ENCODE assay signal across 14 cellular contexts in the genomic region with DNA sequence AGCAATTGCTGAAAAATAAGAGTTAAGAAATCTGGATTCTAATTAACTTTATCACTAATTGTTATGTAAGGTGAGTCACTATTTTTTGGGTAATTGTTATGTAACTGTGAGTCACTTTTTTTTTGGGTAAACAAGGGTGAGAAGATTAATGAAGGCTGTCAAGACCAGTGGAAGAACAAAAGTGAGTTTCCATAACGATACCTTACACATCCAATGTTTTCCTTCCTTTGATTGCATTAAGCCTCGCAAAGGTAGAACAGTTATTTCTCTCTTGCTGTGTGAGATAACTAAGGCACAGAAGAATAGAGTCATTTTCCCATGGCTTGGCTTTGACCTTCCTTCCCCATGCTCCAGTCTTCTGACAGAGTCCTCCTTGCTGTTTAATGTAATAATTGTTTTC.
A peak's percentile ranks its signal among the peaks of the same experiment; 100 is the strongest.
DNase-seq lines count a peak whose midpoint lies in the region; ATAC-seq, FAIRE-seq and TF ChIP-seq lines count a peak whose summit lies in the region.
"Had no signal": no experiment of that assay in that cellular context is flagged by ENCODE, and none has a peak within 500 bp of the region (broad histone marks: within the 10 kb centered on the region; RNA-seq: fewer than 3 reads in every experiment).

No MANE protein-coding gene starts in this region.

- H3K9me3 ChIP-seq in A549, result no peaks in the 10 kb centered on the region
- no peaks in the 10 kb centered on the region for H3K9me3 ChIP-seq in mammary epithelial cell (replicated peaks; ENCODE audit: insufficient read depth, low read length)
- no peaks in the 10 kb centered on the region for H3K9me3 ChIP-seq in gastrocnemius medialis
- no peaks in the 10 kb centered on the region for H3K9me3 ChIP-seq in A673 (ENCODE audit: low read depth, low read length, poor library complexity, severe bottlenecking)
- H3K9me3 ChIP-seq: BE2C had no signal

- H3K27me3 ChIP-seq in mammary epithelial cell (ENCODE audit: insufficient read depth, low read length) (no peaks in the 10 kb centered on the region), gastrocnemius medialis (no peaks in the 10 kb centered on the region), A673 (replicated peaks; ENCODE audit: insufficient read depth, low read depth, low read length, poor library complexity) (no peaks in the 10 kb centered on the region)
- H3K27me3 ChIP-seq: BE2C had no signal

- FAIRE-seq in A549 (lab: Jason Lieb, UNC), result no peak
- FAIRE-seq: GM12878 had no signal

- H3K9ac ChIP-seq in mammary epithelial cell (ENCODE audit: insufficient read depth, low read length), result no peak overlapping the region

- no TSS peak for BruUV-seq in mammary epithelial cell (replicated peaks; lab: Mats Ljungman, UMichigan)
- no TSS peak for BruUV-seq in A673 (replicated peaks; lab: Mats Ljungman, UMichigan)

- no peaks in the 10 kb centered on the region for H4K20me1 ChIP-seq in mammary epithelial cell (ENCODE audit: insufficient read depth, low read length)

- CTCF ChIA-PET in A549 (lab: Yijun Ruan, JAX), result interaction anchor here (0.6 kb wide), 2 partner anchors 389 to 561 kb away, joined by 3 read pairs; no protein-coding TSS in a partner anchor
- CTCF ChIA-PET in mammary epithelial cell (lab: Charles Lee; ENCODE audit: low non-redundant PET), result interaction anchor here (0.7 kb wide), 1 partner anchor 345 kb away, joined by 4 read pairs; no protein-coding TSS in a partner anchor
- CTCF ChIA-PET in A673 (lab: Charles Lee), result no interaction called here

- no peaks in the 10 kb centered on the region for H3K4me1 ChIP-seq in A549
- peaks cover 17% of the 10 kb centered on the region for H3K4me1 ChIP-seq in mammary epithelial cell (ENCODE audit: insufficient read depth, low read length)
- H3K4me1 ChIP-seq in gastrocnemius medialis, result no peaks in the 10 kb centered on the region
- no peaks in the 10 kb centered on the region for H3K4me1 ChIP-seq in A673 (ENCODE audit: insufficient read depth, low read length, poor library complexity, severe bottlenecking)
- H3K4me1 ChIP-seq: BE2C had no signal

- TF ChIP-seq POLR2A in A549 (IDR thresholded peaks at IDR 0.05; ENCODE audit: low read length) (no peak), gastrocnemius medialis (IDR thresholded peaks at IDR 0.05) (no peak)

- DNase-seq in A549 (ENCODE audit: low read depth in 1 of 2, low spot score in 1 of 2) (no peak), NCI-H69 (lab: John Stamatoyannopoulos, UW) (peak; percentile 60), mammary epithelial cell (peak; percentile 15), fibroblast of mammary gland (ENCODE audit: low read depth) (peak; percentile 7), gastrocnemius medialis (no peak), A673 (ENCODE audit: low spot score) (no peak)
- DNase-seq: CD4-positive, alpha-beta memory T cell; DMS79 had no signal

- no peak overlapping the region for H2AFZ ChIP-seq in mammary epithelial cell (ENCODE audit: low read depth, low read length)
- H2AFZ ChIP-seq: GM23338 had no signal

- no peaks in the 10 kb centered on the region for H3K36me3 ChIP-seq in mammary epithelial cell (ENCODE audit: insufficient read depth, low read length)
- H3K36me3 ChIP-seq in gastrocnemius medialis, result no peaks in the 10 kb centered on the region
- no peaks in the 10 kb centered on the region for H3K36me3 ChIP-seq in A673 (ENCODE audit: insufficient read depth, low read length, poor library complexity, severe bottlenecking)
- H3K36me3 ChIP-seq: BE2C had no signal

- POLR2A ChIA-PET in A549 (lab: Yijun Ruan, JAX) (no interaction called here), A673 (lab: Charles Lee; ENCODE audit: low non-redundant PET) (no interaction called here)

- H3K4me2 ChIP-seq in A549, result no peak overlapping the region
- H3K4me2 ChIP-seq in mammary epithelial cell (ENCODE audit: insufficient read depth, low read depth, low read length), result no peak overlapping the region
- H3K4me2 ChIP-seq: GM23338 had no signal

- dilution Hi-C loops in mammary epithelial cell (cut with HindIII; ENCODE audit: low sequenced_read_pairs), result no loop called here

- 79% methylated on average over 2 of the region's 2 CpGs for WGBS in A549 (ENCODE audit: missing lambda C conversion rate)
- WGBS in mammary epithelial cell (ENCODE audit: low coverage, missing lambda C conversion rate), result 85% methylated on average over 2 of the region's 2 CpGs

- no peak for TF ChIP-seq RAD21 in A549 (conservative IDR thresholded peaks at IDR 0.05 in 1 of 2, IDR thresholded peaks at IDR 0.05 in 1 of 2)

- TF ChIP-seq CTCF in A549 (IDR thresholded peaks at IDR 0.05) (no peak), mammary epithelial cell (conservative IDR thresholded peaks at IDR 0.05 in 1 of 2, IDR thresholded peaks at IDR 0.05 in 1 of 2; ENCODE audit: extremely low read depth in 1 of 2, insufficient read depth in 1 of 2, low read depth in 1 of 2, low read length in 2 of 2) (no peak), fibroblast of mammary gland (conservative IDR thresholded peaks at IDR 0.05; ENCODE audit: control insufficient read depth, insufficient read depth, low read depth, low read length) (no peak), gastrocnemius medialis (IDR thresholded peaks at IDR 0.05 in 4 of 5, conservative IDR thresholded peaks at IDR 0.05 in 1 of 5) (no peak), A673 (conservative IDR thresholded peaks at IDR 0.05; ENCODE audit: low read depth, low read length) (no peak)

- intact Hi-C loops in mammary epithelial cell (cut with micrococcal nuclease) (no loop called here), gastrocnemius medialis (cut with DNase I; ENCODE audit: low total_unique reads) (no loop called here), A673 (cut with micrococcal nuclease; ENCODE audit: unreplicated experiment) (no loop called here)

- in situ Hi-C loops in mammary epithelial cell (cut with MboI; ENCODE audit: low sequenced_read_pairs in 2 of 2), result no loop called here
- in situ Hi-C loops in gastrocnemius medialis (cut with MboI; ENCODE audit: low sequenced_read_pairs in 4 of 4), result no loop called here

- no peaks in the 10 kb centered on the region for H3K79me2 ChIP-seq in mammary epithelial cell (ENCODE audit: insufficient read depth, low read length)

- H3K27ac ChIP-seq in A549, result no peak overlapping the region
- H3K27ac ChIP-seq in mammary epithelial cell (ENCODE audit: insufficient read depth, low read depth, low read length), result no peak overlapping the region
- H3K27ac ChIP-seq in gastrocnemius medialis, result no peak overlapping the region
- H3K27ac ChIP-seq in A673 (ENCODE audit: low read depth, low read length, poor library complexity, severe bottlenecking), result no peak overlapping the region
- H3K27ac ChIP-seq: C4-2B had no signal

- H3K4me3 ChIP-seq in A549 (no peak overlapping the region), mammary epithelial cell (replicated peaks in 1 of 3; ENCODE audit: insufficient read depth in 1 of 3, low read depth in 2 of 3, low read length in 3 of 3) (no peak overlapping the region), fibroblast of mammary gland (ENCODE audit: control insufficient read depth, low read depth, low read length) (no peak overlapping the region), gastrocnemius medialis (no peak overlapping the region), A673 (ENCODE audit: low read depth, low read length, poor library complexity, severe bottlenecking) (no peak overlapping the region)
- H3K4me3 ChIP-seq: GM12878, GM23338 had no signal

- no peak for TF ChIP-seq EP300 in A549 (IDR thresholded peaks at IDR 0.05)

- no peak for ATAC-seq in A549
- no peak for ATAC-seq in GM18520 (IDR thresholded peaks at IDR 0.05; ENCODE audit: unreplicated experiment)
- ATAC-seq in gastrocnemius medialis, result no peak
- no peak for ATAC-seq in SK-N-SH treated with all-trans-retinoic acid at 6 μM for 48 hours

TF ChIP-seq in A549, 52 proteins besides CTCF, POLR2A, EP300 and RAD21:
- TF ChIP-seq POLR2AphosphoS2 (conservative IDR thresholded peaks at IDR 0.05; ENCODE audit: low read length) (no peak), HDAC2 (IDR thresholded peaks at IDR 0.05) (no peak), FOSL2 (IDR thresholded peaks at IDR 0.05) (no peak), FOSL2 (CRISPR knock-in tag; IDR thresholded peaks at IDR 0.05) (peak; percentile 30; the same call in 1 of the 2 replicates), JUNB (IDR thresholded peaks at IDR 0.05) (no peak)

TF ChIP-seq in SK-N-SH treated with all-trans-retinoic acid at 6 μM for 48 hours, 23 proteins besides CTCF, POLR2A, EP300 and RAD21 (continues in another document):
- TF ChIP-seq BACH2 (CRISPR knock-in tag; IDR thresholded peaks at IDR 0.05; ENCODE audit: borderline replicate concordance) (no peak), ARNTL (CRISPR knock-in tag; IDR thresholded peaks at IDR 0.05; ENCODE audit: borderline replicate concordance, low read depth) (no peak), TOX (CRISPR knock-in tag; IDR thresholded peaks at IDR 0.05; ENCODE audit: borderline replicate concordance) (no peak), SNAI2 (CRISPR knock-in tag; IDR thresholded peaks at IDR 0.05) (no peak), ISL1 (CRISPR knock-in tag; IDR thresholded peaks at IDR 0.05) (no peak), RARB (CRISPR knock-in tag; IDR thresholded peaks at IDR 0.05) (no peak), PPARA (CRISPR knock-in tag; IDR thresholded peaks at IDR 0.05; ENCODE audit: borderline replicate concordance) (no peak), OSR1 (CRISPR knock-in tag; IDR thresholded peaks at IDR 0.05) (no peak), GLIS3 (CRISPR knock-in tag; IDR thresholded peaks at IDR 0.05) (no peak), CSDC2 (CRISPR knock-in tag; IDR thresholded peaks at IDR 0.05) (no peak), ZNF8 (CRISPR knock-in tag; IDR thresholded peaks at IDR 0.05) (no peak)
- TF ChIP-seq, protein P1, sequence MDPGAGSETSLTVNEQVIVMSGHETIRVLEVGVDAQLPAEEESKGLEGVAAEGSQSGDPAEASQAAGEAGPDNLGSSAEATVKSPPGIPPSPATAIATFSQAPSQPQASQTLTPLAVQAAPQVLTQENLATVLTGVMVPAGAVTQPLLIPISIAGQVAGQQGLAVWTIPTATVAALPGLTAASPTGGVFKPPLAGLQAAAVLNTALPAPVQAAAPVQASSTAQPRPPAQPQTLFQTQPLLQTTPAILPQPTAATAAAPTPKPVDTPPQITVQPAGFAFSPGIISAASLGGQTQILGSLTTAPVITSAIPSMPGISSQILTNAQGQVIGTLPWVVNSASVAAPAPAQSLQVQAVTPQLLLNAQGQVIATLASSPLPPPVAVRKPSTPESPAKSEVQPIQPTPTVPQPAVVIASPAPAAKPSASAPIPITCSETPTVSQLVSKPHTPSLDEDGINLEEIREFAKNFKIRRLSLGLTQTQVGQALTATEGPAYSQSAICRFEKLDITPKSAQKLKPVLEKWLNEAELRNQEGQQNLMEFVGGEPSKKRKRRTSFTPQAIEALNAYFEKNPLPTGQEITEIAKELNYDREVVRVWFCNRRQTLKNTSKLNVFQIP (CRISPR knock-in tag; IDR thresholded peaks at IDR 0.05; ENCODE audit: borderline replicate concordance, low read depth), result no peak

Comparison
In these comparisons a context has a peak if more than half of its experiments do, and no peak if none do; other contexts are left out.
1. DNase-seq: peak in NCI-H69 (single experiment), mammary epithelial cell (single experiment) and fibroblast of mammary gland (single experiment); none in A549 (0 of 2), gastrocnemius medialis (0 of 2) and A673 (single experiment).